In genomic region chr10:123254287-123254858, GRCh38 we compare ENCODE assay signal across 25 cellular contexts.
"Had no signal": no experiment of that assay in that cellular context is flagged by ENCODE, and none has a peak within 500 bp of the region (broad histone marks: within the 10 kb centered on the region; RNA-seq: fewer than 3 reads in every experiment).

No MANE protein-coding gene starts in this region.

- H3K27me3 Mint-ChIP-seq: activated CD4-positive, alpha-beta T cell treated with anti-CD3 and anti-CD28 coated beads, Interleukin-2, amount 10 ng/mL, durations not matched to agents 7 days and 5 days; progenitor cell of endocrine pancreas; stimulated activated naive CD8-positive, alpha-beta T cell treated with anti-CD3 and anti-CD28 coated beads, Interleukin-15, Interleukin-2, amounts not matched to agents 100 ng/mL and 50 ng/mL, for 24 hours; T-cell had no signal

- H3K9ac ChIP-seq: neural progenitor cell had no signal

- H3K27me3 ChIP-seq: brain microvascular endothelial cell, spleen, tibial artery had no signal

- H3K36me3 ChIP-seq: brain microvascular endothelial cell, neural progenitor cell, spleen, tibial artery had no signal

- H2AFZ ChIP-seq: neural progenitor cell had no signal

- H3K4me3 ChIP-seq: mucosa of descending colon, neural progenitor cell, spleen, tibial artery had no signal

- H3K4me2 ChIP-seq: neural progenitor cell had no signal

- H3K4me3 Mint-ChIP-seq: activated CD4-positive, alpha-beta T cell treated with anti-CD3 and anti-CD28 coated beads, Interleukin-2, amount 10 ng/mL, durations not matched to agents 7 days and 5 days; activated naive CD4-positive, alpha-beta T cell treated with anti-CD3 and anti-CD28 coated beads for 36 hours; activated T-cell treated with anti-CD3 and anti-CD28 coated beads, Interleukin-2, amount 50 U/mL, for 4 hours; neural progenitor cell; stimulated activated naive CD8-positive, alpha-beta T cell treated with anti-CD3 and anti-CD28 coated beads, Interleukin-15, Interleukin-2, amounts not matched to agents 100 ng/mL and 50 ng/mL, for 24 hours; T-cell; T-helper 2 cell treated with Interferon-gamma antibody and Interleukin-4, amounts not matched to agents 5 μg/mL and 100 μg/mL, for 36 hours had no signal

- H3K27ac Mint-ChIP-seq: activated CD4-positive, alpha-beta T cell treated with anti-CD3 and anti-CD28 coated beads, Interleukin-2, amount 10 ng/mL, durations not matched to agents 7 days and 5 days; activated naive CD4-positive, alpha-beta T cell treated with anti-CD3 and anti-CD28 coated beads for 36 hours; neural progenitor cell; progenitor cell of endocrine pancreas; stimulated activated naive CD8-positive, alpha-beta T cell treated with anti-CD3 and anti-CD28 coated beads, Interleukin-15, Interleukin-2, amounts not matched to agents 100 ng/mL and 50 ng/mL, for 24 hours; T-cell; T-helper 2 cell treated with Interferon-gamma antibody and Interleukin-4, amounts not matched to agents 5 μg/mL and 100 μg/mL, for 36 hours had no signal

- FAIRE-seq: endothelial cell of umbilical vein had no signal

- H3K36me3 Mint-ChIP-seq: neural progenitor cell had no signal

- DNase-seq: activated CD4-positive, alpha-beta T cell treated with anti-CD3 and anti-CD28 coated beads, Interleukin-2, amount 10 ng/mL, durations not matched to agents 7 days and 5 days; activated CD8-positive, alpha-beta memory T cell treated with anti-CD3 and anti-CD28 coated beads for 24 hours; activated CD8-positive, alpha-beta memory T cell treated with anti-CD3 and anti-CD28 coated beads, Interleukin-2, amount 50 U/mL, for 48 hours; activated effector memory CD4-positive, alpha-beta T cell treated with Interleukin-2 at 50 U/mL for 16 hours; activated naive CD4-positive, alpha-beta T cell treated with anti-CD3 and anti-CD28 coated beads for 36 hours; activated T-cell treated with anti-CD3 and anti-CD28 coated beads, Interleukin-2, amount 50 U/mL, for 4 hours; brain microvascular endothelial cell; central memory CD4-positive, alpha-beta T cell; effector memory CD4-positive, alpha-beta T cell; foreskin melanocyte; glutamatergic neuron; hippocampal formation; mesendoderm; mucosa of descending colon; retina; spleen; stimulated activated CD4-positive, alpha-beta T cell treated with anti-CD3 and anti-CD28 coated beads, Interleukin-4, amount 100 ng/mL, for 1 hour; tibial artery had no signal

- H3K27ac ChIP-seq: brain microvascular endothelial cell, neural progenitor cell, spleen, tibial artery, VCaP had no signal

- H3K9me3 ChIP-seq: mucosa of descending colon, spleen, tibial artery had no signal

- H3K4me1 Mint-ChIP-seq: activated CD4-positive, alpha-beta T cell treated with anti-CD3 and anti-CD28 coated beads, Interleukin-2, amount 10 ng/mL, durations not matched to agents 7 days and 5 days; T-cell had no signal

- H3K4me1 ChIP-seq: spleen, tibial artery had no signal

- H3K9me3 Mint-ChIP-seq: activated CD4-positive, alpha-beta T cell treated with anti-CD3 and anti-CD28 coated beads, Interleukin-2, amount 10 ng/mL, durations not matched to agents 7 days and 5 days; activated naive CD4-positive, alpha-beta T cell treated with anti-CD3 and anti-CD28 coated beads for 36 hours; activated T-cell treated with anti-CD3 and anti-CD28 coated beads, Interleukin-2, amount 50 U/mL, for 4 hours; neural progenitor cell; stimulated activated naive CD8-positive, alpha-beta T cell treated with anti-CD3 and anti-CD28 coated beads, Interleukin-15, Interleukin-2, amounts not matched to agents 100 ng/mL and 50 ng/mL, for 24 hours; T-cell; T-helper 2 cell treated with Interferon-gamma antibody and Interleukin-4, amounts not matched to agents 5 μg/mL and 100 μg/mL, for 36 hours had no signal
